14 cellular contexts compared by ENCODE assay signal in genomic region chr14:95058491-95058890, GRCh38.
"Had no signal": no experiment of that assay in that cellular context is flagged by ENCODE, and none has a peak within 500 bp of the region (broad histone marks: within the 10 kb centered on the region; RNA-seq: fewer than 3 reads in every experiment).

No MANE protein-coding gene starts in this region.

- H3K4me3 ChIP-seq: body of pancreas, lower lobe of right lung, sigmoid colon, spleen, tibial artery, uterus had no signal

- H3K36me3 Mint-ChIP-seq: activated naive CD4-positive, alpha-beta T cell treated with anti-CD3 and anti-CD28 coated beads, Interleukin-2, amount 50 U/mL, for 24 hours had no signal

- H3K4me1 Mint-ChIP-seq: activated naive CD4-positive, alpha-beta T cell treated with anti-CD3 and anti-CD28 coated beads, Interleukin-2, amount 50 U/mL, for 24 hours; nephron had no signal

- H3K27me3 Mint-ChIP-seq: activated naive CD4-positive, alpha-beta T cell treated with anti-CD3 and anti-CD28 coated beads, Interleukin-2, amount 50 U/mL, for 24 hours had no signal

- H3K27me3 ChIP-seq: body of pancreas, sigmoid colon, spleen, tibial artery, uterus had no signal

- H3K9me3 Mint-ChIP-seq: activated naive CD4-positive, alpha-beta T cell treated with anti-CD3 and anti-CD28 coated beads, Interleukin-2, amount 50 U/mL, for 24 hours; nephron had no signal

- H3K27ac Mint-ChIP-seq: activated naive CD4-positive, alpha-beta T cell treated with anti-CD3 and anti-CD28 coated beads, Interleukin-2, amount 50 U/mL, for 24 hours; nephron had no signal

- H3K4me1 ChIP-seq: body of pancreas, lower lobe of right lung, spleen, tibial artery, uterus had no signal

- H3K27ac ChIP-seq: body of pancreas, lower lobe of right lung, sigmoid colon, spleen, tibial artery, uterus had no signal

- H3K9me3 ChIP-seq: body of pancreas, lower lobe of right lung, sigmoid colon, spleen, tibial artery, uterus had no signal

- H3K36me3 ChIP-seq: lower lobe of right lung, sigmoid colon, spleen, tibial artery, uterus had no signal

- H3K4me3 Mint-ChIP-seq: activated naive CD4-positive, alpha-beta T cell treated with anti-CD3 and anti-CD28 coated beads, Interleukin-2, amount 50 U/mL, for 24 hours; nephron had no signal

- ATAC-seq: body of pancreas, esophagus mucosa, left colon, lower lobe of right lung had no signal

- DNase-seq: activated CD4-positive, alpha-beta T cell treated with anti-CD3 and anti-CD28 coated beads, Interleukin-2, amount 50 U/mL, for 4 hours; activated CD8-positive, alpha-beta memory T cell treated with anti-CD3 and anti-CD28 coated beads, Interleukin-2, amount 50 U/mL, for 4 hours; amygdala; body of pancreas; left colon; lower lobe of right lung; spleen; T-helper 9 cell; tibial artery; uterus had no signal
